ENCODE assay signal across 18 cellular contexts in the genomic region with DNA sequence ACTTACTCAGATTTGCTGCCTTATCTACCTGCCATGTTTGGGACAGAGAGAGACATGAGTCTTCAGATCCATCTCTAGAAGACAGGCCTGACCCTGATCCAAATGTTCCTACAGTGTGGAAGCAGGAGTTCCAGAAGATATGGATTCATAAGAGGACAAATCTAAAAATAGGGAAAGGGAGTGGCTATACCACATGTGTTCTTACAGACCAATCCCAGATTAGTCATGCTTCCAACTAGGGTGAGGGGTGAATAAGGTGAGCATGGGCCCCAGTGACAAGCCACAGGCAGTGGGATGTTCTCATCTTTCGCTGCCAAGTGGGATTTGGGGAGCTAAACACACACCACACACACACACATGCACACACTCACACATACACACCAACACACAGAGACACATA.
"Had no signal": no experiment of that assay in that cellular context is flagged by ENCODE, and none has a peak within 500 bp of the region (broad histone marks: within the 10 kb centered on the region; RNA-seq: fewer than 3 reads in every experiment).

No MANE protein-coding gene starts in this region.

- H3K4me3 Mint-ChIP-seq: effector memory CD8-positive, alpha-beta T cell; nephron progenitor cell; stimulated activated naive CD8-positive, alpha-beta T cell treated with anti-CD3 and anti-CD28 coated beads, Interleukin-15, amount 100 ng/mL, for 72 hours had no signal

- H3K36me3 ChIP-seq: gastroesophageal sphincter, heart right ventricle, spleen had no signal

- H3K27ac ChIP-seq: gastroesophageal sphincter, spleen, testis had no signal

- H3K27ac Mint-ChIP-seq: nephron progenitor cell; stimulated activated naive CD8-positive, alpha-beta T cell treated with anti-CD3 and anti-CD28 coated beads, Interleukin-15, amount 100 ng/mL, for 72 hours had no signal

- H3K27me3 ChIP-seq: gastroesophageal sphincter, heart right ventricle, spleen, testis had no signal

- H3K4me3 ChIP-seq: gastroesophageal sphincter, heart right ventricle, psoas muscle, spleen, testis had no signal

- ATAC-seq: effector memory CD8-positive, alpha-beta T cell; gastroesophageal sphincter; sciatic nerve; stimulated activated naive CD8-positive, alpha-beta T cell treated with anti-CD3 and anti-CD28 coated beads, Interleukin-15, amount 100 ng/mL, for 72 hours had no signal

- H3K4me1 ChIP-seq: testis had no signal

- DNase-seq: activated CD4-positive, alpha-beta T cell treated with anti-CD3 and anti-CD28 coated beads, Interleukin-2, amount 50 U/mL, for 4 hours; activated CD4-positive, CD25-positive, alpha-beta regulatory T cell treated with anti-CD3 and anti-CD28 coated beads, Interleukin-2, amount 50 U/mL, for 72 hours; activated naive CD4-positive, alpha-beta T cell treated with Interleukin-2 at 50 U/mL for 16 hours; activated T-cell treated with anti-CD3 and anti-CD28 coated beads for 4 hours; aorta; dermis blood vessel endothelial cell; effector memory CD8-positive, alpha-beta T cell; heart right ventricle; nephron progenitor cell; occipital lobe; psoas muscle; spleen; stimulated activated naive CD8-positive, alpha-beta T cell treated with anti-CD3 and anti-CD28 coated beads, Interleukin-15, amount 100 ng/mL, for 72 hours; T-helper 1 cell; T1000; testis had no signal

- H3K9me3 Mint-ChIP-seq: effector memory CD8-positive, alpha-beta T cell had no signal

- H3K9me3 ChIP-seq: gastroesophageal sphincter, psoas muscle, testis had no signal
